ENCODE assay signal across 1 cellular context in genomic region chr13:98173431-98173921, GRCh38.
TF ChIP-seq lines count a peak whose summit lies in the region.

No MANE protein-coding gene starts in this region.

TF ChIP-seq in HepG2, 621 proteins besides CTCF, POLR2A, EP300 and RAD21 (continued from another document and continues in another):
- no peak for TF ChIP-seq ZNF574 (CRISPR knock-in tag; IDR thresholded peaks at IDR 0.05)
- no peak for TF ChIP-seq SNAPC5 (CRISPR knock-in tag; IDR thresholded peaks at IDR 0.05; ENCODE audit: borderline replicate concordance)
- TF ChIP-seq ZBTB46 (CRISPR knock-in tag; IDR thresholded peaks at IDR 0.05; ENCODE audit: borderline replicate concordance), result no peak
- no peak for TF ChIP-seq BCLAF1 (IDR thresholded peaks at IDR 0.05)
- TF ChIP-seq NCOA2 (CRISPR knock-in tag; IDR thresholded peaks at IDR 0.05), result peak; percentile 60
- TF ChIP-seq ESRRA (CRISPR knock-in tag; IDR thresholded peaks at IDR 0.05; ENCODE audit: low read depth), result 0 out of 2 replicates have a peak, but pooled peaks have one; percentile 69
- no peak for TF ChIP-seq SALL2 (CRISPR knock-in tag; IDR thresholded peaks at IDR 0.05)
- no peak for TF ChIP-seq SP5 (CRISPR knock-in tag; IDR thresholded peaks at IDR 0.05; ENCODE audit: borderline replicate concordance, low read depth)
- TF ChIP-seq ZNF3 (CRISPR knock-in tag; IDR thresholded peaks at IDR 0.05), result no peak
- no peak for TF ChIP-seq ATF6 (CRISPR knock-in tag; conservative IDR thresholded peaks at IDR 0.05)
- TF ChIP-seq RXRB (CRISPR knock-in tag; IDR thresholded peaks at IDR 0.05; ENCODE audit: borderline replicate concordance), result peak; percentile 91
- TF ChIP-seq NFAT5 (CRISPR knock-in tag; IDR thresholded peaks at IDR 0.05), result no peak
- peak; percentile 31; the same call in 1 of the 2 replicates for TF ChIP-seq NR2F2 (IDR thresholded peaks at IDR 0.05; ENCODE audit: borderline replicate concordance, low read depth)
- TF ChIP-seq CEBPB (IDR thresholded peaks at IDR 0.05; ENCODE audit: borderline replicate concordance, low read depth, low read length), result peak; percentile 92
- no peak for TF ChIP-seq BATF2 (CRISPR knock-in tag; IDR thresholded peaks at IDR 0.05)
- TF ChIP-seq ATM (IDR thresholded peaks at IDR 0.05; ENCODE audit: borderline replicate concordance), result no peak
- TF ChIP-seq REST (IDR thresholded peaks at IDR 0.05; ENCODE audit: borderline replicate concordance in 1 of 2, low read depth in 1 of 2, low read length in 2 of 2), result 0 out of 4 replicates have a peak, but pooled peaks of 1 of the 2 experiments have one; percentile 5
- TF ChIP-seq KDM3A (CRISPR knock-in tag; IDR thresholded peaks at IDR 0.05; ENCODE audit: low read depth), result peak; percentile 62; the same call in 1 of the 2 replicates
- no peak for TF ChIP-seq KLF13 (CRISPR knock-in tag; IDR thresholded peaks at IDR 0.05)
- TF ChIP-seq HOXA5 (CRISPR knock-in tag; IDR thresholded peaks at IDR 0.05), result no peak
- TF ChIP-seq CSRNP1 (CRISPR knock-in tag; IDR thresholded peaks at IDR 0.05), result no peak; the same call in 1 of the 2 replicates
- TF ChIP-seq ZNF224 (CRISPR knock-in tag; IDR thresholded peaks at IDR 0.05), result no peak
- no peak for TF ChIP-seq HMGXB3 (CRISPR knock-in tag; IDR thresholded peaks at IDR 0.05; ENCODE audit: borderline replicate concordance)
- peak; percentile 55; the same call in 1 of the 2 replicates for TF ChIP-seq ZNF605 (CRISPR knock-in tag; IDR thresholded peaks at IDR 0.05)
